Comparison of ENCODE assay signal across 10 cellular contexts in genomic region chr1:12739613-12740012, GRCh38. TPM values are rescaled to one million over a fixed set of nuclear protein-coding genes. Genes with fewer than 3 reads are reported as not detected.
"Had no signal": no experiment of that assay in that cellular context is flagged by ENCODE, and none has a peak within 500 bp of the region (broad histone marks: within the 10 kb centered on the region; RNA-seq: fewer than 3 reads in every experiment).

No MANE protein-coding gene starts in this region.

- FAIRE-seq: H1, H54 had no signal

- H3K4me3 ChIP-seq: GM23338 had no signal

- H2AFZ ChIP-seq: GM23338 had no signal

- H3K27ac ChIP-seq: HL-60 had no signal

- ATAC-seq: GM23338 had no signal

- DNase-seq: H9, HCEC 1CT, HFFc6, IMR-90, KBM-7 had no signal

- H3K4me2 ChIP-seq: GM23338 had no signal

RNA-seq across cellular contexts. Expression of gene CFAP107, which starts 6.4 kb away (rescaled TPM):
- total RNA-seq: H1, H9, HFFc6, HT1080, IMR-90 had no signal
- polyA plus RNA-seq: GM23338, IMR-90 had no signal

RNA-seq across cellular contexts. Expression of gene AADACL3, which starts 23.7 kb away (rescaled TPM):
- total RNA-seq: HFFc6, HT1080, IMR-90 had no signal
- polyA plus RNA-seq: IMR-90 had no signal

RNA-seq across cellular contexts. Expression of gene PRAMEF12, which starts 33.9 kb away (rescaled TPM):
- total RNA-seq: GM23338, H1, H9, HFFc6, HT1080, IMR-90 had no signal
- polyA plus RNA-seq: GM23338, H1, IMR-90 had no signal

RNA-seq across cellular contexts. Expression of gene PRAMEF1, which starts 51.6 kb away (rescaled TPM):
- total RNA-seq: GM23338, H1, H9, HFFc6, HT1080, IMR-90 had no signal
- polyA plus RNA-seq: GM23338, H1, IMR-90 had no signal
